ENCODE assay signal across 1 cellular context in genomic region chr12:92224685-92225331, GRCh38.
A peak's percentile ranks its signal among the peaks of the same experiment; 100 is the strongest.
TF ChIP-seq lines count a peak whose summit lies in the region.

No MANE protein-coding gene starts in this region.

TF ChIP-seq in K562, 482 proteins besides CTCF, POLR2A, EP300 and RAD21 (continued from another document and continues in another):
- no peak for TF ChIP-seq ZNF592 (IDR thresholded peaks at IDR 0.05)
- TF ChIP-seq TAF1 (IDR thresholded peaks at IDR 0.05; ENCODE audit: control insufficient read depth, extremely low read depth, insufficient read depth, low read length, severe bottlenecking) = no peak
- TF ChIP-seq STAT5B (CRISPR knock-in tag; IDR thresholded peaks at IDR 0.05) = no peak
- peak; percentile 71 for TF ChIP-seq DPF2 (IDR thresholded peaks at IDR 0.05)
- TF ChIP-seq GTF2B (IDR thresholded peaks at IDR 0.05; ENCODE audit: extremely low read depth, insufficient read length) = no peak
- no peak for TF ChIP-seq SIX5 (IDR thresholded peaks at IDR 0.05; ENCODE audit: borderline replicate concordance in 1 of 2, insufficient read depth in 1 of 2, low read depth in 1 of 2, low read length in 2 of 2)
- no peak for TF ChIP-seq LCOR (CRISPR knock-in tag; IDR thresholded peaks at IDR 0.05)
- no peak for TF ChIP-seq RBM39 (optimal IDR thresholded peaks at IDR 0.05; ENCODE audit: low read depth, low read length)
- no peak for TF ChIP-seq TBL1XR1 (IDR thresholded peaks at IDR 0.05; ENCODE audit: low read length in 2 of 2)
- TF ChIP-seq SMARCA5 (IDR thresholded peaks at IDR 0.05) = no peak
- peak; percentile 91 for TF ChIP-seq MEIS2 (IDR thresholded peaks at IDR 0.05; ENCODE audit: partially characterized antibody)
- TF ChIP-seq SP2 (IDR thresholded peaks at IDR 0.05; ENCODE audit: extremely low read depth, low read depth, low read length, poor library complexity, severe bottlenecking) = no peak
- no peak for TF ChIP-seq CSDE1 (IDR thresholded peaks at IDR 0.05)
- TF ChIP-seq RCOR1 (IDR thresholded peaks at IDR 0.05; ENCODE audit: borderline replicate concordance in 1 of 2, low read depth in 2 of 2, low read length in 2 of 2) = peak in 1 of 2 experiments; percentile 74; a peak in 2 of 4 replicates
- TF ChIP-seq RFX5 (IDR thresholded peaks at IDR 0.05; ENCODE audit: low read depth, low read length) = no peak
- TF ChIP-seq HBP1 (CRISPR knock-in tag; IDR thresholded peaks at IDR 0.05) = no peak
- 0 out of 2 replicates have a peak, but pooled peaks have one; percentile 24 for TF ChIP-seq SMARCC2 (IDR thresholded peaks at IDR 0.05; ENCODE audit: low read depth)
- 0 out of 2 replicates have a peak, but pooled peaks have one; percentile 22 for TF ChIP-seq MAFK (IDR thresholded peaks at IDR 0.05; ENCODE audit: low read length)
- TF ChIP-seq CBX3 (IDR thresholded peaks at IDR 0.05; ENCODE audit: borderline replicate concordance in 1 of 2, low read length in 2 of 2) = no peak
- TF ChIP-seq FOXA1 (IDR thresholded peaks at IDR 0.05; ENCODE audit: borderline replicate concordance) = no peak
- TF ChIP-seq PBX2 (CRISPR knock-in tag; IDR thresholded peaks at IDR 0.05; ENCODE audit: low read depth) = no peak
- TF ChIP-seq PBX2 (tag; conservative IDR thresholded peaks at IDR 0.05; ENCODE audit: low read depth) = peak; percentile 84
- no peak for TF ChIP-seq HNRNPH1 (optimal IDR thresholded peaks at IDR 0.05; ENCODE audit: low read depth, low read length)
- peak; percentile 31; the same call in 1 of the 2 replicates for TF ChIP-seq C11orf30 (IDR thresholded peaks at IDR 0.05; ENCODE audit: low read depth)
- no peak for TF ChIP-seq ZFP1 (CRISPR knock-in tag; IDR thresholded peaks at IDR 0.05)
- TF ChIP-seq SMC3 (conservative IDR thresholded peaks at IDR 0.05; ENCODE audit: insufficient read depth, low read depth, low read length) = no peak
- peak in 1 of 2 experiments; percentile 36; a peak in 1 of 4 replicates for TF ChIP-seq KDM1A (IDR thresholded peaks at IDR 0.05)
- peak; percentile 55; the same call in 1 of the 2 replicates for TF ChIP-seq TEAD4 (IDR thresholded peaks at IDR 0.05; ENCODE audit: low read length)
- TF ChIP-seq TEAD4 (CRISPR knock-in tag; IDR thresholded peaks at IDR 0.05; ENCODE audit: borderline replicate concordance) = no peak
- no peak for TF ChIP-seq POU5F1 (IDR thresholded peaks at IDR 0.05; ENCODE audit: borderline replicate concordance, low read depth, low read length, partially characterized antibody)
- TF ChIP-seq SRSF9 (IDR thresholded peaks at IDR 0.05; ENCODE audit: borderline replicate concordance, low read depth, low read length) = no peak
- TF ChIP-seq ZNF407 (IDR thresholded peaks at IDR 0.05; ENCODE audit: low read depth) = no peak
- TF ChIP-seq SPI1 (IDR thresholded peaks at IDR 0.05; ENCODE audit: borderline replicate concordance, low read depth, low read length) = no peak
- no peak for TF ChIP-seq ZNF274 (IDR thresholded peaks at IDR 0.05; ENCODE audit: borderline replicate concordance, low read depth, low read length)
- peak; percentile 85 for TF ChIP-seq ZEB2 (IDR thresholded peaks at IDR 0.05)
- no peak for TF ChIP-seq DMBX1 (CRISPR knock-in tag; IDR thresholded peaks at IDR 0.05; ENCODE audit: borderline replicate concordance)
- peak; percentile 37; the same call in 1 of the 2 replicates for TF ChIP-seq L3MBTL2 (IDR thresholded peaks at IDR 0.05)
- TF ChIP-seq ZNF316 (IDR thresholded peaks at IDR 0.05) = peak; percentile 62
- TF ChIP-seq MYC (IDR thresholded peaks at IDR 0.05; ENCODE audit: low read depth, low read length) = 0 out of 2 replicates have a peak, but pooled peaks have one; percentile 26
- TF ChIP-seq MYC (CRISPR knock-in tag; IDR thresholded peaks at IDR 0.05; ENCODE audit: borderline replicate concordance, low read depth) = no peak
- 0 out of 2 replicates have a peak, but pooled peaks have one; percentile 36 for TF ChIP-seq EHMT2 (IDR thresholded peaks at IDR 0.05)
- peak; percentile 45; the same call in 1 of the 2 replicates for TF ChIP-seq ESRRA (IDR thresholded peaks at IDR 0.05; ENCODE audit: borderline replicate concordance, low read depth)
- TF ChIP-seq ATF2 (CRISPR knock-in tag; IDR thresholded peaks at IDR 0.05) = no peak
- TF ChIP-seq ZNF24 (IDR thresholded peaks at IDR 0.05) = no peak
- no peak for TF ChIP-seq ZNF76 (CRISPR knock-in tag; IDR thresholded peaks at IDR 0.05; ENCODE audit: borderline replicate concordance)
- no peak for TF ChIP-seq NFIC (IDR thresholded peaks at IDR 0.05)
- peak; percentile 68; the same call in 1 of the 2 replicates for TF ChIP-seq SMARCE1 (IDR thresholded peaks at IDR 0.05)
- TF ChIP-seq ATF7 (IDR thresholded peaks at IDR 0.05) = peak; percentile 48
- no peak for TF ChIP-seq YBX1 (IDR thresholded peaks at IDR 0.05)
- peak; percentile 72 for TF ChIP-seq ARID1B (IDR thresholded peaks at IDR 0.05)
